Comparison of ENCODE assay signal across 14 cellular contexts in the genomic region with DNA sequence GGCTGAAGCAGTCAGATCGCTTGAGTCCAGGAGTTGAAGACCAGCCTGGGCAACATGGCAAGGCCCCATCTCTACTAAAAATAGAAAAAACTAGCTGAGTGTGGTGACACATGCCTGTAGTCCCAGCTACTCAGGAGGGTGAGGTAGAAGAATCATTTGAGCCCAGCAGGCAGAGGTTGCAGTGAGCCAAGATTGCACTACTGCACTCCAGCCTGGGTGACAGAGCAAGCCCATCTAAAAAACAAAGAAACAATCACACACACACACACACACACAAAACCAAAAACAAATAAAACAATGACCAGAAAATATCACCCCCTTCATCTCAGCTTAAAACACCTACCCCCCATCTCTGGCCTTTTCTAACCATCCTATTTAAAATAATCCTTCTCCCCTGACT.
DNase-seq lines count a peak whose midpoint lies in the region; ATAC-seq, FAIRE-seq and TF ChIP-seq lines count a peak whose summit lies in the region.
"Had no signal": no experiment of that assay in that cellular context is flagged by ENCODE, and none has a peak within 500 bp of the region (broad histone marks: within the 10 kb centered on the region; RNA-seq: fewer than 3 reads in every experiment).

No MANE protein-coding gene starts in this region.

- no peak for DNase-seq in CD4-positive, CD25-positive, alpha-beta regulatory T cell
- DNase-seq in GM12891 (ENCODE audit: insufficient read length, low spot score): no peak
- no peak for DNase-seq in activated T-helper 1 cell treated with anti-CD3 and anti-CD28 coated beads, Interleukin-12 subunit alpha, Interleukin-12 subunit beta, Interleukin-2, Interleukin-4 antibody, amounts not matched to agents 30 ng/mL and 10 ng/mL and 1 ng/mL, durations not matched to agents 14 hours and 24 hours and 36 hours (ENCODE audit: low spot score)
- no peak for DNase-seq in memory B cell (ENCODE audit: low spot score in 2 of 2)
- no peak for DNase-seq in posterior cingulate gyrus
- DNase-seq in activated CD4-positive, CD25-positive, alpha-beta regulatory T cell (lab: John Stamatoyannopoulos, UW): no peak
- DNase-seq in sciatic nerve (ENCODE audit: low spot score): no peak
- DNase-seq: activated CD8-positive, alpha-beta memory T cell treated with anti-CD3 and anti-CD28 coated beads for 24 hours; adrenal gland; left ventricle myocardium superior; NCI-H446 treated with DMSO at 0.1 percent for 48 hours; SIG-M5; substantia nigra; T1000 had no signal

- no peaks in the 10 kb centered on the region for H3K9me3 ChIP-seq in CD4-positive, CD25-positive, alpha-beta regulatory T cell (ENCODE audit: control insufficient read depth in 2 of 2, low read length in 2 of 2)
- H3K9me3 ChIP-seq: adrenal gland had no signal

- no peak for TF ChIP-seq POLR2A in GM12891 (IDR thresholded peaks at IDR 0.05; ENCODE audit: low read depth, low read length)

- H3K4me1 Mint-ChIP-seq in CD4-positive, CD25-positive, alpha-beta regulatory T cell: peaks cover 11 to 27% (median 19%) of the 10 kb centered on the region in 4 donors
- H3K4me1 Mint-ChIP-seq in activated T-helper 1 cell treated with anti-CD3 and anti-CD28 coated beads, Interleukin-12 subunit alpha, Interleukin-12 subunit beta, Interleukin-2, Interleukin-4 antibody, amounts not matched to agents 30 ng/mL and 10 ng/mL and 1 ng/mL, durations not matched to agents 14 hours and 24 hours and 36 hours (ENCODE audit: low read depth): peaks cover 11% of the 10 kb centered on the region
- peaks cover 16% of the 10 kb centered on the region for H3K4me1 Mint-ChIP-seq in memory B cell

- H3K27me3 Mint-ChIP-seq in CD4-positive, CD25-positive, alpha-beta regulatory T cell: no peaks in the 10 kb centered on the region
- H3K27me3 Mint-ChIP-seq in activated T-helper 1 cell treated with anti-CD3 and anti-CD28 coated beads, Interleukin-12 subunit alpha, Interleukin-12 subunit beta, Interleukin-2, Interleukin-4 antibody, amounts not matched to agents 30 ng/mL and 10 ng/mL and 1 ng/mL, durations not matched to agents 14 hours and 24 hours and 36 hours (ENCODE audit: insufficient read depth): no peaks in the 10 kb centered on the region
- no peaks in the 10 kb centered on the region for H3K27me3 Mint-ChIP-seq in memory B cell

- H3K27ac Mint-ChIP-seq in CD4-positive, CD25-positive, alpha-beta regulatory T cell: peak overlapping the region; percentile 87 to 91 (median 91)
- peak overlapping the region; percentile 76 for H3K27ac Mint-ChIP-seq in activated T-helper 1 cell treated with anti-CD3 and anti-CD28 coated beads, Interleukin-12 subunit alpha, Interleukin-12 subunit beta, Interleukin-2, Interleukin-4 antibody, amounts not matched to agents 30 ng/mL and 10 ng/mL and 1 ng/mL, durations not matched to agents 14 hours and 24 hours and 36 hours
- H3K27ac Mint-ChIP-seq in memory B cell: peak overlapping the region; percentile 98

- intact Hi-C loops in activated T-helper 1 cell treated with anti-CD3 and anti-CD28 coated beads, Interleukin-12 subunit alpha, Interleukin-12 subunit beta, Interleukin-2, Interleukin-4 antibody, amounts not matched to agents 30 ng/mL and 10 ng/mL and 1 ng/mL, durations not matched to agents 14 hours and 24 hours and 36 hours (cut with micrococcal nuclease): loop anchor here (1.0 to 10.0 kb wide), 6 partner anchors 68 to 869 kb away; a partner anchor contains a TSS
- intact Hi-C loops in posterior cingulate gyrus (cut with DNase I): no loop called here
- intact Hi-C loops in sciatic nerve (cut with DNase I): no loop called here

- peaks cover 0 to 1% (median 0%) of the 10 kb centered on the region in 7 donors for H3K9me3 Mint-ChIP-seq in CD4-positive, CD25-positive, alpha-beta regulatory T cell
- no peaks in the 10 kb centered on the region for H3K9me3 Mint-ChIP-seq in activated T-helper 1 cell treated with anti-CD3 and anti-CD28 coated beads, Interleukin-12 subunit alpha, Interleukin-12 subunit beta, Interleukin-2, Interleukin-4 antibody, amounts not matched to agents 30 ng/mL and 10 ng/mL and 1 ng/mL, durations not matched to agents 14 hours and 24 hours and 36 hours
- H3K9me3 Mint-ChIP-seq in memory B cell: peaks cover 2% of the 10 kb centered on the region

- H3K4me1 ChIP-seq in CD4-positive, CD25-positive, alpha-beta regulatory T cell (ENCODE audit: control insufficient read depth, insufficient read depth, low read length, poor library complexity, severe bottlenecking): no peaks in the 10 kb centered on the region

- H3K36me3 Mint-ChIP-seq in CD4-positive, CD25-positive, alpha-beta regulatory T cell: peaks cover 27% of the 10 kb centered on the region
- peaks cover 7% of the 10 kb centered on the region for H3K36me3 Mint-ChIP-seq in activated T-helper 1 cell treated with anti-CD3 and anti-CD28 coated beads, Interleukin-12 subunit alpha, Interleukin-12 subunit beta, Interleukin-2, Interleukin-4 antibody, amounts not matched to agents 30 ng/mL and 10 ng/mL and 1 ng/mL, durations not matched to agents 14 hours and 24 hours and 36 hours (ENCODE audit: low read depth)
- H3K36me3 Mint-ChIP-seq in memory B cell: peaks cover 10% of the 10 kb centered on the region

- no peaks in the 10 kb centered on the region for H3K27me3 ChIP-seq in CD4-positive, CD25-positive, alpha-beta regulatory T cell (ENCODE audit: control insufficient read depth, insufficient read depth, low read length)
- H3K27me3 ChIP-seq: adrenal gland had no signal

- peaks cover 4% of the 10 kb centered on the region for H3K36me3 ChIP-seq in CD4-positive, CD25-positive, alpha-beta regulatory T cell (ENCODE audit: control insufficient read depth, insufficient read depth, low read length)
- H3K36me3 ChIP-seq: adrenal gland had no signal

- peak overlapping the region; percentile 58 for H3K4me3 ChIP-seq in CD4-positive, CD25-positive, alpha-beta regulatory T cell (ENCODE audit: low read depth, low read length)
- H3K4me3 ChIP-seq: adrenal gland had no signal

- H3K27ac ChIP-seq in CD4-positive, CD25-positive, alpha-beta regulatory T cell (ENCODE audit: insufficient read depth, low read length, poor library complexity, severe bottlenecking): peak overlapping the region; percentile 60
- H3K27ac ChIP-seq: adrenal gland had no signal

- H3K4me3 Mint-ChIP-seq in CD4-positive, CD25-positive, alpha-beta regulatory T cell: peak overlapping the region; percentile 0 to 69 (median 40)
- peak overlapping the region; percentile 32 for H3K4me3 Mint-ChIP-seq in activated T-helper 1 cell treated with anti-CD3 and anti-CD28 coated beads, Interleukin-12 subunit alpha, Interleukin-12 subunit beta, Interleukin-2, Interleukin-4 antibody, amounts not matched to agents 30 ng/mL and 10 ng/mL and 1 ng/mL, durations not matched to agents 14 hours and 24 hours and 36 hours
- peak overlapping the region; percentile 70 for H3K4me3 Mint-ChIP-seq in memory B cell

- ATAC-seq in CD4-positive, CD25-positive, alpha-beta regulatory T cell (ENCODE audit: low read depth in 2 of 2): no peak
- ATAC-seq in memory B cell (ENCODE audit: low read depth) (peak; percentile 3), sciatic nerve (no peak)
- ATAC-seq: left ventricle myocardium superior had no signal

- FAIRE-seq in GM12891 (lab: Jason Lieb, UNC): peak; percentile 16

TF ChIP-seq in GM12891, 5 proteins besides CTCF, POLR2A, EP300 and RAD21:
- TF ChIP-seq PAX5 (IDR thresholded peaks at IDR 0.05; ENCODE audit: insufficient read depth, low read length, severe bottlenecking): no peak
- no peak for TF ChIP-seq TAF1 (IDR thresholded peaks at IDR 0.05; ENCODE audit: low read depth, low read length)
- no peak for TF ChIP-seq POLR2AphosphoS5 (IDR thresholded peaks at IDR 0.05; ENCODE audit: low read depth, low read length)
TF ChIP-seq in GM12891: peak in this region for 0.
